ENCODE assay signal across 21 cellular contexts in the genomic region with DNA sequence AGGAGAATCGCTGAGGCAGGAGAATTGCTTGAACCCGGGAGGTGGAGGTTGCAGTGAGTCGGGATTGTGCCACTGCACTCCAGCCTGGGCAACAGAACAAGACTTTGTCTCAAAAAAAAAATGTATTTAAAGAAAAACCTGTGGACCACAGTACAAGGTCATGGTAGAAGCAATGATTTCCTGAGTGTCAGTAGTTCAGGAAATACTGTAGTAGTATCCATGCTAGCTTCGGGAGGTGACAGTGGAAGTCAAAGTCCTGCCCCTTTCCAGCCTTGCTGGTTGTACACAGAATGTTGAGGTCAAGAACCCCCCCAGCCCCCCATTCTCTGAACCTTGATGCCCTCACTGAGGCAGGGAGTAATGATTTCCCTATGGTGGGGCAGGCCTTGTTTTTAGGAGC.
"Had no signal": no experiment of that assay in that cellular context is flagged by ENCODE, and none has a peak within 500 bp of the region (broad histone marks: within the 10 kb centered on the region; RNA-seq: fewer than 3 reads in every experiment).

No MANE protein-coding gene starts in this region.

- H3K27ac ChIP-seq: brain microvascular endothelial cell, hepatocyte, thyroid gland had no signal

- H2AFZ ChIP-seq: hepatocyte had no signal

- H3K27me3 Mint-ChIP-seq: activated CD4-positive, alpha-beta memory T cell treated with anti-CD3 and anti-CD28 coated beads, Interleukin-2, amount 10 ng/mL, durations not matched to agents 7 days and 5 days; activated CD8-positive, alpha-beta memory T cell treated with anti-CD3 and anti-CD28 coated beads, Interleukin-2, amount 10 ng/mL, durations not matched to agents 7 days and 5 days had no signal

- H3K9me3 ChIP-seq: ascending aorta, thyroid gland had no signal

- H3K36me3 ChIP-seq: ascending aorta, brain microvascular endothelial cell, thyroid gland had no signal

- H3K27ac Mint-ChIP-seq: activated CD4-positive, alpha-beta memory T cell treated with anti-CD3 and anti-CD28 coated beads, Interleukin-2, amount 10 ng/mL, durations not matched to agents 7 days and 5 days; activated CD8-positive, alpha-beta memory T cell treated with anti-CD3 and anti-CD28 coated beads, Interleukin-2, amount 10 ng/mL, durations not matched to agents 7 days and 5 days had no signal

- H3K4me3 Mint-ChIP-seq: activated CD4-positive, alpha-beta memory T cell treated with anti-CD3 and anti-CD28 coated beads, Interleukin-2, amount 10 ng/mL, durations not matched to agents 7 days and 5 days; activated CD8-positive, alpha-beta memory T cell treated with anti-CD3 and anti-CD28 coated beads, Interleukin-2, amount 10 ng/mL, durations not matched to agents 7 days and 5 days had no signal

- ATAC-seq: activated CD8-positive, alpha-beta memory T cell treated with anti-CD3 and anti-CD28 coated beads, Interleukin-2, amount 10 ng/mL, durations not matched to agents 7 days and 5 days; left ventricle myocardium superior; stimulated activated naive CD8-positive, alpha-beta T cell treated with anti-CD3 and anti-CD28 coated beads, Interleukin-15, Interleukin-2, amounts not matched to agents 100 U/mL and 50 U/mL, for 24 hours had no signal

- H3K4me3 ChIP-seq: ascending aorta, hepatocyte, spleen, thyroid gland had no signal

- H3K27me3 ChIP-seq: ascending aorta, brain microvascular endothelial cell, hepatocyte, spleen, thyroid gland had no signal

- DNase-seq: activated CD4-positive, alpha-beta memory T cell treated with anti-CD3 and anti-CD28 coated beads, Interleukin-2, amount 10 ng/mL, durations not matched to agents 7 days and 5 days; activated CD4-positive, alpha-beta T cell treated with anti-CD3 and anti-CD28 coated beads for 48 hours; activated CD8-positive, alpha-beta memory T cell treated with anti-CD3 and anti-CD28 coated beads, Interleukin-2, amount 10 ng/mL, durations not matched to agents 7 days and 5 days; activated effector memory CD4-positive, alpha-beta T cell treated with anti-CD3 and anti-CD28 coated beads, Interleukin-2, amount 50 U/mL, for 16 hours; activated naive CD4-positive, alpha-beta T cell treated with anti-CD3 and anti-CD28 coated beads, Interleukin-2, amount 50 U/mL, for 16 hours; activated T-cell treated with anti-CD3 and anti-CD28 coated beads for 4 hours; brain microvascular endothelial cell; central memory CD4-positive, alpha-beta T cell; dermis blood vessel endothelial cell; effector CD8-positive, alpha-beta T cell; foreskin melanocyte; glutamatergic neuron; left ventricle myocardium superior; midbrain; spleen; stimulated activated CD4-positive, alpha-beta T cell treated with anti-CD3 and anti-CD28 coated beads, Interleukin-4, amount 100 ng/mL, for 24 hours; stimulated activated naive CD8-positive, alpha-beta T cell treated with anti-CD3 and anti-CD28 coated beads, Interleukin-15, Interleukin-2, amounts not matched to agents 100 U/mL and 50 U/mL, for 24 hours; T-helper 2 cell; thyroid gland had no signal

- H3K4me2 ChIP-seq: hepatocyte had no signal
